24 cellular contexts compared by ENCODE assay signal in genomic region chr19:13042443-13043130, GRCh38. TPM values are rescaled to one million over a fixed set of nuclear protein-coding genes. Genes with fewer than 3 reads are reported as not detected.
A peak's percentile ranks its signal among the peaks of the same experiment; 100 is the strongest.
DNase-seq lines count a peak whose midpoint lies in the region; FAIRE-seq and TF ChIP-seq lines count a peak whose summit lies in the region.
"Had no signal": no experiment of that assay in that cellular context is flagged by ENCODE, and none has a peak within 500 bp of the region (broad histone marks: within the 10 kb centered on the region; RNA-seq: fewer than 3 reads in every experiment).

No MANE protein-coding gene starts in this region.

- TF ChIP-seq EP300 in esophagus muscularis mucosa (IDR thresholded peaks at IDR 0.05): no peak

- H3K4me1 ChIP-seq in CD8-positive, alpha-beta memory T cell (ENCODE audit: insufficient read depth, low read length): peaks cover 31% of the 10 kb centered on the region
- peaks cover 84 to 99% (median 93%) of the 10 kb centered on the region in 4 donors for H3K4me1 ChIP-seq in esophagus muscularis mucosa

- H3K27me3 ChIP-seq in CD8-positive, alpha-beta memory T cell (ENCODE audit: insufficient read depth, low read length, poor library complexity, severe bottlenecking): no peaks in the 10 kb centered on the region
- H3K27me3 ChIP-seq in esophagus muscularis mucosa: no peaks in the 10 kb centered on the region
- H3K27me3 ChIP-seq: sigmoid colon, thyroid gland had no signal

- intact Hi-C loops in esophagus muscularis mucosa (cut with DNase I): no loop called here

- peaks cover 30 to 39% (median 30%) of the 10 kb centered on the region in 3 donors for H3K4me1 Mint-ChIP-seq in CD8-positive, alpha-beta memory T cell
- H3K4me1 Mint-ChIP-seq in chondrocyte (ENCODE audit: low read depth) (peaks cover 53% of the 10 kb centered on the region), immature natural killer cell (peaks cover 47 to 52% of the 10 kb centered on the region in 2 donors)
- peaks cover 2% of the 10 kb centered on the region for H3K4me1 Mint-ChIP-seq in T-helper 2 cell treated with Interferon-gamma antibody and Interleukin-4, amounts not matched to agents 5 μg/mL and 100 μg/mL, for 36 hours (ENCODE audit: low read depth)

- TF ChIP-seq CTCF in NB4 (IDR thresholded peaks at IDR 0.05; ENCODE audit: low read depth, low read length): no peak
- TF ChIP-seq CTCF in chondrocyte (IDR thresholded peaks at IDR 0.05): no peak
- TF ChIP-seq CTCF in esophagus muscularis mucosa (IDR thresholded peaks at IDR 0.05): no peak

- no peak for FAIRE-seq in frontal cortex (lab: Jason Lieb, UNC)
- FAIRE-seq: colon, endothelial cell of umbilical vein, GM18507 had no signal

- H3K27ac ChIP-seq in CD8-positive, alpha-beta memory T cell (ENCODE audit: low read depth, low read length): no peak overlapping the region
- H3K27ac ChIP-seq in esophagus muscularis mucosa (replicated peaks in 1 of 4): peak overlapping the region in 1 of 4 donors; percentile 52

- WGBS in esophagus muscularis mucosa: 85% methylated on average over 9 of the region's 9 CpGs

- CTCF ChIA-PET in CD8-positive, alpha-beta memory T cell (lab: Charles Lee): interaction anchor here (1.1 to 2.9 kb wide), 5 partner anchors 9 to 77 kb away, joined by 3 to 14 read pairs (median 9); no protein-coding TSS in a partner anchor

- peaks cover 2 to 4% of the 10 kb centered on the region in 2 donors for H3K27me3 Mint-ChIP-seq in CD8-positive, alpha-beta memory T cell
- no peaks in the 10 kb centered on the region for H3K27me3 Mint-ChIP-seq in chondrocyte (ENCODE audit: low read depth)
- H3K27me3 Mint-ChIP-seq in immature natural killer cell (ENCODE audit: low read depth in 3 of 3): peaks cover 9 to 18% (median 15%) of the 10 kb centered on the region in 3 donors
- peaks cover 3% of the 10 kb centered on the region for H3K27me3 Mint-ChIP-seq in T-helper 2 cell treated with Interferon-gamma antibody and Interleukin-4, amounts not matched to agents 5 μg/mL and 100 μg/mL, for 36 hours (ENCODE audit: low read depth)
- H3K27me3 Mint-ChIP-seq: activated naive CD8-positive, alpha-beta T cell treated with anti-CD3 and anti-CD28 coated beads, Interleukin-2, amount 50 U/mL, for 24 hours; T-cell had no signal

- H3K4me3 ChIP-seq in CD8-positive, alpha-beta memory T cell (ENCODE audit: low read length): no peak overlapping the region
- H3K4me3 ChIP-seq in NB4 (ENCODE audit: low read depth, low read length) (no peak overlapping the region), esophagus muscularis mucosa (no peak overlapping the region)
- H3K4me3 ChIP-seq: sigmoid colon, thyroid gland had no signal

- H3K27ac Mint-ChIP-seq in CD8-positive, alpha-beta memory T cell: peak overlapping the region in 5 of 8 donors; percentile 45 to 84 (median 78)
- H3K27ac Mint-ChIP-seq in chondrocyte (ENCODE audit: unreplicated experiment) (peak overlapping the region; percentile 2), immature natural killer cell (peak overlapping the region; percentile 55 to 99 (median 97))
- H3K27ac Mint-ChIP-seq in T-helper 2 cell treated with Interferon-gamma antibody and Interleukin-4, amounts not matched to agents 5 μg/mL and 100 μg/mL, for 36 hours: no peak overlapping the region
- H3K27ac Mint-ChIP-seq: activated naive CD8-positive, alpha-beta T cell treated with anti-CD3 and anti-CD28 coated beads, Interleukin-2, amount 50 U/mL, for 24 hours; activated T-helper 1 cell treated with anti-CD3 and anti-CD28 coated beads, Interleukin-12 subunit alpha, Interleukin-12 subunit beta, Interleukin-2, Interleukin-4 antibody, amounts not matched to agents 30 ng/mL and 10 ng/mL and 1 ng/mL, durations not matched to agents 14 hours and 24 hours and 36 hours had no signal

- H3K4me3 Mint-ChIP-seq in CD8-positive, alpha-beta memory T cell: peak overlapping the region in 2 of 7 donors; percentile 12 to 65
- no peak overlapping the region for H3K4me3 Mint-ChIP-seq in chondrocyte (ENCODE audit: unreplicated experiment)
- H3K4me3 Mint-ChIP-seq in immature natural killer cell: peak overlapping the region; percentile 4 to 55 (median 36)
- H3K4me3 Mint-ChIP-seq in T-helper 2 cell treated with Interferon-gamma antibody and Interleukin-4, amounts not matched to agents 5 μg/mL and 100 μg/mL, for 36 hours: no peak overlapping the region
- H3K4me3 Mint-ChIP-seq: activated naive CD8-positive, alpha-beta T cell treated with anti-CD3 and anti-CD28 coated beads, Interleukin-2, amount 50 U/mL, for 24 hours; activated T-helper 1 cell treated with anti-CD3 and anti-CD28 coated beads, Interleukin-12 subunit alpha, Interleukin-12 subunit beta, Interleukin-2, Interleukin-4 antibody, amounts not matched to agents 30 ng/mL and 10 ng/mL and 1 ng/mL, durations not matched to agents 14 hours and 24 hours and 36 hours; T-cell had no signal

- no peaks in the 10 kb centered on the region for H3K36me3 Mint-ChIP-seq in CD8-positive, alpha-beta memory T cell
- H3K36me3 Mint-ChIP-seq in chondrocyte (ENCODE audit: low read depth) (peaks cover 10% of the 10 kb centered on the region), immature natural killer cell (no peaks in the 10 kb centered on the region)
- H3K36me3 Mint-ChIP-seq in T-helper 2 cell treated with Interferon-gamma antibody and Interleukin-4, amounts not matched to agents 5 μg/mL and 100 μg/mL, for 36 hours (ENCODE audit: low read depth): no peaks in the 10 kb centered on the region
- H3K36me3 Mint-ChIP-seq: T-cell had no signal

- no peaks in the 10 kb centered on the region for H3K36me3 ChIP-seq in CD8-positive, alpha-beta memory T cell (ENCODE audit: insufficient read depth, low read length)
- peaks cover 0 to 3% (median 0%) of the 10 kb centered on the region in 4 donors for H3K36me3 ChIP-seq in esophagus muscularis mucosa
- H3K36me3 ChIP-seq: thyroid gland had no signal

- POLR2A ChIA-PET in CD8-positive, alpha-beta memory T cell (lab: Charles Lee): no interaction called here

- H3K9me3 ChIP-seq in CD8-positive, alpha-beta memory T cell (ENCODE audit: low read length): no peaks in the 10 kb centered on the region
- H3K9me3 ChIP-seq in esophagus muscularis mucosa: no peaks in the 10 kb centered on the region
- H3K9me3 ChIP-seq: sigmoid colon, thyroid gland had no signal

- TF ChIP-seq POLR2A in NB4 (IDR thresholded peaks at IDR 0.05; ENCODE audit: extremely low read depth, insufficient read length): no peak
- no peak for TF ChIP-seq POLR2A in esophagus muscularis mucosa (IDR thresholded peaks at IDR 0.05; ENCODE audit: low read depth)

- H3K9me3 Mint-ChIP-seq in CD8-positive, alpha-beta memory T cell: no peaks in the 10 kb centered on the region
- no peaks in the 10 kb centered on the region for H3K9me3 Mint-ChIP-seq in chondrocyte (ENCODE audit: low read depth)
- no peaks in the 10 kb centered on the region for H3K9me3 Mint-ChIP-seq in immature natural killer cell
- H3K9me3 Mint-ChIP-seq in T-helper 2 cell treated with Interferon-gamma antibody and Interleukin-4, amounts not matched to agents 5 μg/mL and 100 μg/mL, for 36 hours: no peaks in the 10 kb centered on the region
- H3K9me3 Mint-ChIP-seq: activated naive CD8-positive, alpha-beta T cell treated with anti-CD3 and anti-CD28 coated beads, Interleukin-2, amount 50 U/mL, for 24 hours; activated T-helper 1 cell treated with anti-CD3 and anti-CD28 coated beads, Interleukin-12 subunit alpha, Interleukin-12 subunit beta, Interleukin-2, Interleukin-4 antibody, amounts not matched to agents 30 ng/mL and 10 ng/mL and 1 ng/mL, durations not matched to agents 14 hours and 24 hours and 36 hours; T-cell had no signal

- DNase-seq in CD8-positive, alpha-beta memory T cell: no peak
- DNase-seq in NB4 (ENCODE audit: low read depth) (peak; percentile 49), chondrocyte (ENCODE audit: low spot score) (no peak), immature natural killer cell (no peak), frontal cortex (ENCODE audit: low spot score in 2 of 2) (no peak), esophagus muscularis mucosa (ENCODE audit: extremely low spot score) (no peak), superior temporal gyrus (ENCODE audit: extremely low spot score) (no peak)
- DNase-seq in T-helper 2 cell treated with Interferon-gamma antibody and Interleukin-4, amounts not matched to agents 5 μg/mL and 100 μg/mL, for 36 hours (ENCODE audit: low spot score): no peak
- DNase-seq: activated naive CD8-positive, alpha-beta T cell treated with anti-CD3 and anti-CD28 coated beads, Interleukin-2, amount 50 U/mL, for 24 hours; AML-193; hypothalamus; MM.1S; NCI-H187 treated with DMSO at 0.1 percent for 48 hours; nucleus accumbens; RPMI8226; sigmoid colon; stimulated activated CD4-positive, alpha-beta T cell treated with anti-CD3 and anti-CD28 coated beads, Interleukin-4, amount 100 ng/mL, for 24 hours; stimulated activated CD8-positive, alpha-beta memory T cell treated with anti-CD3 and anti-CD28 coated beads, Interleukin-4, amount 100 ng/mL, for 48 hours; T-cell had no signal

RNA-seq across cellular contexts. Expression of gene NFIX, which starts 47.3 kb away (rescaled TPM):
- total RNA-seq in CD8-positive, alpha-beta memory T cell: 1 to 10 TPM; 2.3 to 2.8 TPM
- 0.94 TPM for polyA plus RNA-seq in CD8-positive, alpha-beta memory T cell
- total RNA-seq in chondrocyte (95.4 to 117 TPM (median 98.9 TPM) in 3 replicates), frontal cortex (41.6 TPM), esophagus muscularis mucosa (100 to 1,000 TPM in 1 of 4 donors, 10 to 100 TPM in 3; 56.0 to 154 (median 79.4) TPM)
- under 1 TPM in 1 of 3 donors, not detected in 2; 0.49 TPM for polyA plus RNA-seq in immature natural killer cell

Comparison
In these comparisons a context has a peak if more than half of its experiments do, and no peak if none do; other contexts are left out.
1. H3K4me3 Mint-ChIP-seq: peak in immature natural killer cell (5 of 5); none in chondrocyte (single experiment) and T-helper 2 cell treated with Interferon-gamma antibody and Interleukin-4, amounts not matched to agents 5 μg/mL and 100 μg/mL, for 36 hours (single experiment).
2. RNA of gene NFIX, which starts 47.3 kb away (total RNA-seq): 95.4 to 117 TPM in chondrocyte, 56.0 to 154 TPM in esophagus muscularis mucosa and 41.6 TPM in frontal cortex (single experiment); 2.3 to 2.8 TPM in CD8-positive, alpha-beta memory T cell; every median in the first group is over 10 times any median in the second.